In the genomic region with DNA sequence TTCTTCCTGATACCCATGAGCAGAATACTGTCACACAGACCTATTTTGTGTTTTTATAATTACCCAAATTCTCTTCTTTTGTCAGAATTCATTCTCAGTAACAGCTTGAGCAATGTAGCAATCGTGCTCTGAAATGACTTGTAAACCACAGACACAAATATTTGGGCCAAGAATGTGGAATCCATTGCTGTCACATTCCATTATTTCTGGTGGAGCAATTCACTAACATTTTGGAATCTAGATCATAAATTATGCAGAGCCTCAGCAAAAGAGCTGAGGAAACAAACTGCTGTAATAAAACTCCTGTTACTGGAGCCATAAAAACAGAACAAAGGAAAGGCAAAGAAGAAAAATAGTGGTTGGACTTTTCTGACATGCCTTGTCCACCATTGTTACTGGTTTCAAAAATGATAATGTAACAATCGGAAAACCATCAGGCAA, we compare ENCODE assay signal across 1 cellular context.
TF ChIP-seq lines count a peak whose summit lies in the region.

No MANE protein-coding gene starts in this region.

TF ChIP-seq in SK-N-SH, 30 proteins besides CTCF, POLR2A, EP300 and RAD21 (continued from another document):
- TF ChIP-seq, protein P1, sequence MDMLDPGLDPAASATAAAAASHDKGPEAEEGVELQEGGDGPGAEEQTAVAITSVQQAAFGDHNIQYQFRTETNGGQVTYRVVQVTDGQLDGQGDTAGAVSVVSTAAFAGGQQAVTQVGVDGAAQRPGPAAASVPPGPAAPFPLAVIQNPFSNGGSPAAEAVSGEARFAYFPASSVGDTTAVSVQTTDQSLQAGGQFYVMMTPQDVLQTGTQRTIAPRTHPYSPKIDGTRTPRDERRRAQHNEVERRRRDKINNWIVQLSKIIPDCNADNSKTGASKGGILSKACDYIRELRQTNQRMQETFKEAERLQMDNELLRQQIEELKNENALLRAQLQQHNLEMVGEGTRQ (IDR thresholded peaks at IDR 0.05; ENCODE audit: borderline replicate concordance, low read depth, low read length), result no peak
- TF ChIP-seq, protein P2, sequence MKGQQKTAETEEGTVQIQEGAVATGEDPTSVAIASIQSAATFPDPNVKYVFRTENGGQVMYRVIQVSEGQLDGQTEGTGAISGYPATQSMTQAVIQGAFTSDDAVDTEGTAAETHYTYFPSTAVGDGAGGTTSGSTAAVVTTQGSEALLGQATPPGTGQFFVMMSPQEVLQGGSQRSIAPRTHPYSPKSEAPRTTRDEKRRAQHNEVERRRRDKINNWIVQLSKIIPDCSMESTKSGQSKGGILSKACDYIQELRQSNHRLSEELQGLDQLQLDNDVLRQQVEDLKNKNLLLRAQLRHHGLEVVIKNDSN (IDR thresholded peaks at IDR 0.05; ENCODE audit: borderline replicate concordance, low read depth), result no peak
- TF ChIP-seq YY1 (IDR thresholded peaks at IDR 0.05; ENCODE audit: low read depth), result peak; percentile 25; the same call in 1 of the 2 replicates
- TF ChIP-seq TAF1 (IDR thresholded peaks at IDR 0.05; ENCODE audit: borderline replicate concordance, low read depth, low read length), result peak; percentile 54; the same call in 1 of the 2 replicates
- TF ChIP-seq, protein P3, sequence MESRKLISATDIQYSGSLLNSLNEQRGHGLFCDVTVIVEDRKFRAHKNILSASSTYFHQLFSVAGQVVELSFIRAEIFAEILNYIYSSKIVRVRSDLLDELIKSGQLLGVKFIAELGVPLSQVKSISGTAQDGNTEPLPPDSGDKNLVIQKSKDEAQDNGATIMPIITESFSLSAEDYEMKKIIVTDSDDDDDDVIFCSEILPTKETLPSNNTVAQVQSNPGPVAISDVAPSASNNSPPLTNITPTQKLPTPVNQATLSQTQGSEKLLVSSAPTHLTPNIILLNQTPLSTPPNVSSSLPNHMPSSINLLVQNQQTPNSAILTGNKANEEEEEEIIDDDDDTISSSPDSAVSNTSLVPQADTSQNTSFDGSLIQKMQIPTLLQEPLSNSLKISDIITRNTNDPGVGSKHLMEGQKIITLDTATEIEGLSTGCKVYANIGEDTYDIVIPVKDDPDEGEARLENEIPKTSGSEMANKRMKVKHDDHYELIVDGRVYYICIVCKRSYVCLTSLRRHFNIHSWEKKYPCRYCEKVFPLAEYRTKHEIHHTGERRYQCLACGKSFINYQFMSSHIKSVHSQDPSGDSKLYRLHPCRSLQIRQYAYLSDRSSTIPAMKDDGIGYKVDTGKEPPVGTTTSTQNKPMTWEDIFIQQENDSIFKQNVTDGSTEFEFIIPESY (IDR thresholded peaks at IDR 0.05; ENCODE audit: borderline replicate concordance, low read depth), result peak; percentile 9; the same call in 1 of the 2 replicates
- peak; percentile 35; the same call in 1 of the 2 replicates for TF ChIP-seq FOSL2 (IDR thresholded peaks at IDR 0.05; ENCODE audit: borderline replicate concordance, low read depth)
- peak; percentile 93 for TF ChIP-seq TCF12 (IDR thresholded peaks at IDR 0.05)
- TF ChIP-seq GABPA (IDR thresholded peaks at IDR 0.05; ENCODE audit: low read depth), result no peak
- peak; percentile 85 for TF ChIP-seq POLR2AphosphoS5 (IDR thresholded peaks at IDR 0.05; ENCODE audit: low read depth, low read length)
- TF ChIP-seq, protein P4, sequence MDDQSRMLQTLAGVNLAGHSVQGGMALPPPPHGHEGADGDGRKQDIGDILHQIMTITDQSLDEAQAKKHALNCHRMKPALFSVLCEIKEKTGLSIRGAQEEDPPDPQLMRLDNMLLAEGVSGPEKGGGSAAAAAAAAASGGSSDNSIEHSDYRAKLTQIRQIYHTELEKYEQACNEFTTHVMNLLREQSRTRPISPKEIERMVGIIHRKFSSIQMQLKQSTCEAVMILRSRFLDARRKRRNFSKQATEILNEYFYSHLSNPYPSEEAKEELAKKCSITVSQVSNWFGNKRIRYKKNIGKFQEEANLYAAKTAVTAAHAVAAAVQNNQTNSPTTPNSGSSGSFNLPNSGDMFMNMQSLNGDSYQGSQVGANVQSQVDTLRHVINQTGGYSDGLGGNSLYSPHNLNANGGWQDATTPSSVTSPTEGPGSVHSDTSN (IDR thresholded peaks at IDR 0.05), result peak; percentile 98
- peak; percentile 93 for TF ChIP-seq JUND (IDR thresholded peaks at IDR 0.05)
